In genomic region chr10:132457328-132458070, GRCh38 we compare ENCODE assay signal across 12 cellular contexts.
DNase-seq lines count a peak whose midpoint lies in the region; ATAC-seq, FAIRE-seq and TF ChIP-seq lines count a peak whose summit lies in the region.
"Had no signal": no experiment of that assay in that cellular context is flagged by ENCODE, and none has a peak within 500 bp of the region (broad histone marks: within the 10 kb centered on the region; RNA-seq: fewer than 3 reads in every experiment).

No MANE protein-coding gene starts in this region.

- no peak overlapping the region for H3K27ac ChIP-seq in A549
- H3K27ac ChIP-seq in foreskin keratinocyte: no peak overlapping the region
- H3K27ac ChIP-seq: cardiac muscle cell, RWPE1 had no signal

- H3K4me2 ChIP-seq in A549: peak overlapping the region; percentile 75

- DNase-seq in A549 (ENCODE audit: low read depth in 1 of 2, low spot score in 1 of 2): peak; percentile 60 to 76
- DNase-seq in GM12864 (ENCODE audit: low read depth): no peak
- peak; percentile 15 for DNase-seq in NCI-H345 treated with DMSO at 0.1 percent for 48 hours (lab: John Stamatoyannopoulos, UW; ENCODE audit: unreplicated experiment)
- no peak for DNase-seq in foreskin keratinocyte
- DNase-seq in NCI-H774 (lab: John Stamatoyannopoulos, UW): no peak
- no peak for DNase-seq in NCI-H187 treated with DMSO at 0.1 percent for 48 hours (lab: John Stamatoyannopoulos, UW)
- DNase-seq in H54 (ENCODE audit: insufficient read length, low spot score): no peak
- DNase-seq: activated CD4-positive, alpha-beta T cell treated with anti-CD3 and anti-CD28 coated beads for 1 hour had no signal

- H3K4me1 ChIP-seq in A549: peaks cover 31% of the 10 kb centered on the region
- no peaks in the 10 kb centered on the region for H3K4me1 ChIP-seq in foreskin keratinocyte

- FAIRE-seq in A549 (lab: Jason Lieb, UNC) (no peak), H54 (lab: Jason Lieb, UNC) (no peak)
- FAIRE-seq: GM19239 had no signal

- H3K9me3 ChIP-seq in A549: no peaks in the 10 kb centered on the region

- WGBS in A549 (ENCODE audit: missing lambda C conversion rate): 31% methylated on average over 15 of the region's 24 CpGs

- H3K4me3 ChIP-seq in A549 (no peak overlapping the region; the same call in 2 of the 3 replicates), GM12864 (ENCODE audit: low read depth, low read length) (no peak overlapping the region)
- H3K4me3 ChIP-seq: cardiac muscle cell had no signal

- POLR2A ChIA-PET in A549 (lab: Yijun Ruan, JAX): no interaction called here

- ATAC-seq in A549: peak; percentile 51 to 68
- no peak for ATAC-seq in foreskin keratinocyte
- no peak for ATAC-seq in GM21576 (IDR thresholded peaks at IDR 0.05; ENCODE audit: unreplicated experiment)

- CTCF ChIA-PET in A549 (lab: Yijun Ruan, JAX): interaction anchor here (0.6 to 11.5 kb wide), 30 partner anchors 9 to 210 kb away, joined by 3 to 134 read pairs (median 4); no protein-coding TSS in a partner anchor

- TF ChIP-seq POLR2A in A549 (IDR thresholded peaks at IDR 0.05; ENCODE audit: low read length) (no peak), H54 (IDR thresholded peaks at IDR 0.05; ENCODE audit: low read depth, low read length) (no peak)

- no peak for TF ChIP-seq EP300 in A549 (IDR thresholded peaks at IDR 0.05)

- peak; percentile 36 to 47; a peak in 4 of 5 replicates for TF ChIP-seq RAD21 in A549 (conservative IDR thresholded peaks at IDR 0.05 in 1 of 2, IDR thresholded peaks at IDR 0.05 in 1 of 2)

- TF ChIP-seq CTCF in A549 (IDR thresholded peaks at IDR 0.05) (peak; percentile 45), GM12864 (IDR thresholded peaks at IDR 0.05; ENCODE audit: low read depth, low read length, missing control alignments) (peak; percentile 45), foreskin keratinocyte (conservative IDR thresholded peaks at IDR 0.05) (peak; percentile 27)

- no peaks in the 10 kb centered on the region for H3K27me3 ChIP-seq in foreskin keratinocyte
- H3K27me3 ChIP-seq: cardiac muscle cell had no signal

TF ChIP-seq in A549, 52 proteins besides CTCF, POLR2A, EP300 and RAD21:
- TF ChIP-seq SMC3 (IDR thresholded peaks at IDR 0.05) (peak; percentile 77), EHF (CRISPR knock-in tag; IDR thresholded peaks at IDR 0.05) (no peak), CHD2 (IDR thresholded peaks at IDR 0.05; ENCODE audit: low read length, partially characterized antibody) (no peak)

Comparison
In these comparisons a context has a peak if more than half of its experiments do, and no peak if none do; other contexts are left out.
1. ATAC-seq: peak in A549 (2 of 2); none in foreskin keratinocyte (single experiment) and GM21576 (single experiment).
2. DNase-seq: peak in A549 (2 of 2) and NCI-H345 treated with DMSO at 0.1 percent for 48 hours (single experiment); none in GM12864 (single experiment), foreskin keratinocyte (0 of 2), NCI-H774 (single experiment), NCI-H187 treated with DMSO at 0.1 percent for 48 hours (single experiment) and H54 (single experiment).
3. Peak in every context shown above with its lines, with median percentiles within 50 percentile points of each other: CTCF ChIP-seq.